Comparison of ENCODE assay signal across 10 cellular contexts in genomic region chr12:110670161-110670701, GRCh38. TPM values are rescaled to one million over a fixed set of nuclear protein-coding genes. Genes with fewer than 3 reads are reported as not detected.
DNase-seq lines count a peak whose midpoint lies in the region; ATAC-seq and TF ChIP-seq lines count a peak whose summit lies in the region.
"Had no signal": no experiment of that assay in that cellular context is flagged by ENCODE, and none has a peak within 500 bp of the region (broad histone marks: within the 10 kb centered on the region; RNA-seq: fewer than 3 reads in every experiment).

No MANE protein-coding gene starts in this region.

- H3K9me3 ChIP-seq in suprapubic skin: peaks cover 15% of the 10 kb centered on the region
- peaks cover 9% of the 10 kb centered on the region for H3K9me3 ChIP-seq in lower lobe of right lung
- H3K9me3 ChIP-seq: neutrophil had no signal

- H3K36me3 ChIP-seq in suprapubic skin: no peaks in the 10 kb centered on the region
- H3K36me3 ChIP-seq in lower lobe of right lung: no peaks in the 10 kb centered on the region

- peaks cover 11% of the 10 kb centered on the region for H3K9me3 Mint-ChIP-seq in activated CD4-positive, alpha-beta memory T cell treated with anti-CD3 and anti-CD28 coated beads for 36 hours
- peaks cover 6% of the 10 kb centered on the region for H3K9me3 Mint-ChIP-seq in activated CD4-positive, alpha-beta memory T cell treated with anti-CD3 and anti-CD28 coated beads, Interleukin-2, amount 10 ng/mL, durations not matched to agents 7 days and 5 days
- peaks cover 13% of the 10 kb centered on the region for H3K9me3 Mint-ChIP-seq in activated CD8-positive, alpha-beta T cell treated with anti-CD3 and anti-CD28 coated beads for 36 hours

- H3K4me3 Mint-ChIP-seq in activated CD4-positive, alpha-beta memory T cell treated with anti-CD3 and anti-CD28 coated beads for 36 hours: no peak overlapping the region
- H3K4me3 Mint-ChIP-seq in activated CD4-positive, alpha-beta memory T cell treated with anti-CD3 and anti-CD28 coated beads, Interleukin-2, amount 10 ng/mL, durations not matched to agents 7 days and 5 days: no peak overlapping the region
- H3K4me3 Mint-ChIP-seq in activated CD8-positive, alpha-beta T cell treated with anti-CD3 and anti-CD28 coated beads for 36 hours: peak overlapping the region; percentile 34

- POLR2A ChIA-PET in activated CD4-positive, alpha-beta memory T cell treated with anti-CD3 and anti-CD28 coated beads for 36 hours (lab: Charles Lee): no interaction called here
- POLR2A ChIA-PET in activated CD4-positive, alpha-beta memory T cell treated with anti-CD3 and anti-CD28 coated beads, Interleukin-2, amount 10 ng/mL, durations not matched to agents 7 days and 5 days (lab: Charles Lee): no interaction called here
- POLR2A ChIA-PET in activated CD8-positive, alpha-beta T cell treated with anti-CD3 and anti-CD28 coated beads for 36 hours (lab: Charles Lee): interaction anchor here (0.6 to 2.3 kb wide), 2 partner anchors 9 to 20 kb away, joined by 3 to 7 read pairs; no protein-coding TSS in a partner anchor

- CTCF ChIA-PET in activated CD4-positive, alpha-beta memory T cell treated with anti-CD3 and anti-CD28 coated beads for 36 hours (lab: Charles Lee): no interaction called here
- CTCF ChIA-PET in activated CD4-positive, alpha-beta memory T cell treated with anti-CD3 and anti-CD28 coated beads, Interleukin-2, amount 10 ng/mL, durations not matched to agents 7 days and 5 days (lab: Charles Lee): no interaction called here
- CTCF ChIA-PET in activated CD8-positive, alpha-beta T cell treated with anti-CD3 and anti-CD28 coated beads for 36 hours (lab: Charles Lee): no interaction called here

- intact Hi-C loops in activated CD4-positive, alpha-beta memory T cell treated with anti-CD3 and anti-CD28 coated beads for 36 hours (cut with micrococcal nuclease): no loop called here
- intact Hi-C loops in activated CD8-positive, alpha-beta T cell treated with anti-CD3 and anti-CD28 coated beads for 36 hours (cut with micrococcal nuclease): no loop called here
- intact Hi-C loops in lower lobe of right lung (cut with DNase I): no loop called here

- TF ChIP-seq CTCF in activated CD8-positive, alpha-beta T cell treated with anti-CD3 and anti-CD28 coated beads for 36 hours (IDR thresholded peaks at IDR 0.05): no peak
- TF ChIP-seq CTCF in suprapubic skin (IDR thresholded peaks at IDR 0.05) (no peak), lower lobe of right lung (IDR thresholded peaks at IDR 0.05) (no peak)

- peak; percentile 62 for ATAC-seq in HG02938 (IDR thresholded peaks at IDR 0.05; ENCODE audit: unreplicated experiment)
- peak; percentile 61 for ATAC-seq in activated CD8-positive, alpha-beta T cell treated with anti-CD3 and anti-CD28 coated beads for 36 hours
- ATAC-seq in SK-N-SH treated with all-trans-retinoic acid at 6 μM for 48 hours: no peak
- ATAC-seq in lower lobe of right lung: no peak

- H3K4me1 Mint-ChIP-seq in activated CD4-positive, alpha-beta memory T cell treated with anti-CD3 and anti-CD28 coated beads for 36 hours (ENCODE audit: low read depth): peaks cover 21% of the 10 kb centered on the region
- peaks cover 40% of the 10 kb centered on the region for H3K4me1 Mint-ChIP-seq in activated CD4-positive, alpha-beta memory T cell treated with anti-CD3 and anti-CD28 coated beads, Interleukin-2, amount 10 ng/mL, durations not matched to agents 7 days and 5 days
- peaks cover 54% of the 10 kb centered on the region for H3K4me1 Mint-ChIP-seq in activated CD8-positive, alpha-beta T cell treated with anti-CD3 and anti-CD28 coated beads for 36 hours (ENCODE audit: low read depth)

- no peak overlapping the region for H3K4me3 ChIP-seq in suprapubic skin
- no peak overlapping the region for H3K4me3 ChIP-seq in lower lobe of right lung

- peak; percentile 59 for DNase-seq in activated CD4-positive, alpha-beta memory T cell treated with anti-CD3 and anti-CD28 coated beads for 36 hours
- DNase-seq in activated CD4-positive, alpha-beta memory T cell treated with anti-CD3 and anti-CD28 coated beads, Interleukin-2, amount 10 ng/mL, durations not matched to agents 7 days and 5 days: no peak
- peak; percentile 77 for DNase-seq in activated CD8-positive, alpha-beta T cell treated with anti-CD3 and anti-CD28 coated beads for 36 hours
- DNase-seq in stimulated activated naive CD4-positive, alpha-beta T cell treated with Interleukin-2 at 50 U/mL for 16 hours (lab: John Stamatoyannopoulos, UW): peak; percentile 22
- DNase-seq in suprapubic skin (ENCODE audit: low spot score in 2 of 2): no peak
- no peak for DNase-seq in lower lobe of right lung
- DNase-seq: NCI-H82 had no signal

- no peaks in the 10 kb centered on the region for H3K27me3 Mint-ChIP-seq in activated CD4-positive, alpha-beta memory T cell treated with anti-CD3 and anti-CD28 coated beads for 36 hours
- H3K27me3 Mint-ChIP-seq in activated CD4-positive, alpha-beta memory T cell treated with anti-CD3 and anti-CD28 coated beads, Interleukin-2, amount 10 ng/mL, durations not matched to agents 7 days and 5 days: no peaks in the 10 kb centered on the region
- H3K27me3 Mint-ChIP-seq in activated CD8-positive, alpha-beta T cell treated with anti-CD3 and anti-CD28 coated beads for 36 hours: no peaks in the 10 kb centered on the region

- H3K27ac ChIP-seq in suprapubic skin (no peak overlapping the region), lower lobe of right lung (no peak overlapping the region)
- H3K27ac ChIP-seq: neutrophil had no signal

- WGBS in suprapubic skin: 51% methylated on average over 4 of the region's 4 CpGs

- TF ChIP-seq POLR2A in suprapubic skin (IDR thresholded peaks at IDR 0.05): no peak

- H3K4me1 ChIP-seq in suprapubic skin (no peaks in the 10 kb centered on the region), lower lobe of right lung (no peaks in the 10 kb centered on the region)

- H3K27ac Mint-ChIP-seq in activated CD4-positive, alpha-beta memory T cell treated with anti-CD3 and anti-CD28 coated beads for 36 hours: peak overlapping the region; percentile 70
- no peak overlapping the region for H3K27ac Mint-ChIP-seq in activated CD4-positive, alpha-beta memory T cell treated with anti-CD3 and anti-CD28 coated beads, Interleukin-2, amount 10 ng/mL, durations not matched to agents 7 days and 5 days
- H3K27ac Mint-ChIP-seq in activated CD8-positive, alpha-beta T cell treated with anti-CD3 and anti-CD28 coated beads for 36 hours: peak overlapping the region; percentile 90

- H3K27me3 ChIP-seq in suprapubic skin (no peaks in the 10 kb centered on the region), lower lobe of right lung (ENCODE audit: low read depth) (no peaks in the 10 kb centered on the region)
- H3K27me3 ChIP-seq: neutrophil had no signal

- peaks cover 9% of the 10 kb centered on the region for H3K36me3 Mint-ChIP-seq in activated CD4-positive, alpha-beta memory T cell treated with anti-CD3 and anti-CD28 coated beads for 36 hours
- peaks cover 26% of the 10 kb centered on the region for H3K36me3 Mint-ChIP-seq in activated CD4-positive, alpha-beta memory T cell treated with anti-CD3 and anti-CD28 coated beads, Interleukin-2, amount 10 ng/mL, durations not matched to agents 7 days and 5 days (ENCODE audit: low read depth)
- H3K36me3 Mint-ChIP-seq in activated CD8-positive, alpha-beta T cell treated with anti-CD3 and anti-CD28 coated beads for 36 hours (ENCODE audit: low read depth): peaks cover 63% of the 10 kb centered on the region

- no peak for TF ChIP-seq EP300 in suprapubic skin (IDR thresholded peaks at IDR 0.05)

TF ChIP-seq in SK-N-SH treated with all-trans-retinoic acid at 6 μM for 48 hours, 23 proteins besides CTCF, POLR2A, EP300 and RAD21 (continues in another document):
- TF ChIP-seq, protein P1, sequence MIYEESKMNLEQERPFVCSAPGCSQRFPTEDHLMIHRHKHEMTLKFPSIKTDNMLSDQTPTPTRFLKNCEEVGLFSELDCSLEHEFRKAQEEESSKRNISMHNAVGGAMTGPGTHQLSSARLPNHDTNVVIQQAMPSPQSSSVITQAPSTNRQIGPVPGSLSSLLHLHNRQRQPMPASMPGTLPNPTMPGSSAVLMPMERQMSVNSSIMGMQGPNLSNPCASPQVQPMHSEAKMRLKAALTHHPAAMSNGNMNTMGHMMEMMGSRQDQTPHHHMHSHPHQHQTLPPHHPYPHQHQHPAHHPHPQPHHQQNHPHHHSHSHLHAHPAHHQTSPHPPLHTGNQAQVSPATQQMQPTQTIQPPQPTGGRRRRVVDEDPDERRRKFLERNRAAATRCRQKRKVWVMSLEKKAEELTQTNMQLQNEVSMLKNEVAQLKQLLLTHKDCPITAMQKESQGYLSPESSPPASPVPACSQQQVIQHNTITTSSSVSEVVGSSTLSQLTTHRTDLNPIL (CRISPR knock-in tag; IDR thresholded peaks at IDR 0.05; ENCODE audit: low read depth): no peak
- no peak for TF ChIP-seq CSDC2 (CRISPR knock-in tag; IDR thresholded peaks at IDR 0.05)
- no peak for TF ChIP-seq POU6F1 (CRISPR knock-in tag; IDR thresholded peaks at IDR 0.05; ENCODE audit: borderline replicate concordance, low read depth)

RNA-seq across cellular contexts. Expression of gene HVCN1, which starts 18.7 kb away (rescaled TPM):
- 1 to 10 TPM; 4.0 to 4.1 TPM for total RNA-seq in activated CD4-positive, alpha-beta memory T cell treated with anti-CD3 and anti-CD28 coated beads for 36 hours
- total RNA-seq in activated CD4-positive, alpha-beta memory T cell treated with anti-CD3 and anti-CD28 coated beads, Interleukin-2, amount 10 ng/mL, durations not matched to agents 7 days and 5 days: 10 to 100 TPM; 11.6 to 12.9 TPM
- total RNA-seq in activated CD8-positive, alpha-beta T cell treated with anti-CD3 and anti-CD28 coated beads for 36 hours: 10 to 100 TPM; 23.0 to 24.2 TPM
- total RNA-seq in suprapubic skin: 1 to 10 TPM; 1.3 to 6.0 (median 1.9) TPM
- total RNA-seq in lower lobe of right lung: 29.2 TPM

RNA-seq across cellular contexts. Expression of gene TCTN1, which starts 56.3 kb away (rescaled TPM):
- total RNA-seq in activated CD4-positive, alpha-beta memory T cell treated with anti-CD3 and anti-CD28 coated beads for 36 hours: 1 to 10 TPM; 6.4 to 7.6 TPM
- total RNA-seq in activated CD4-positive, alpha-beta memory T cell treated with anti-CD3 and anti-CD28 coated beads, Interleukin-2, amount 10 ng/mL, durations not matched to agents 7 days and 5 days: 1 to 10 TPM; 2.6 to 3.4 TPM
- 1 to 10 TPM; 7.9 to 8.6 TPM for total RNA-seq in activated CD8-positive, alpha-beta T cell treated with anti-CD3 and anti-CD28 coated beads for 36 hours
- total RNA-seq in suprapubic skin (10 to 100 TPM; 18.9 to 46.4 (median 28.4) TPM), lower lobe of right lung (40.1 TPM)

Comparison
In these comparisons a context has a peak if more than half of its experiments do, and no peak if none do; other contexts are left out.
1. DNase-seq: peak in activated CD4-positive, alpha-beta memory T cell treated with anti-CD3 and anti-CD28 coated beads for 36 hours (single experiment), activated CD8-positive, alpha-beta T cell treated with anti-CD3 and anti-CD28 coated beads for 36 hours (single experiment) and stimulated activated naive CD4-positive, alpha-beta T cell treated with Interleukin-2 at 50 U/mL for 16 hours (single experiment); none in activated CD4-positive, alpha-beta memory T cell treated with anti-CD3 and anti-CD28 coated beads, Interleukin-2, amount 10 ng/mL, durations not matched to agents 7 days and 5 days (single experiment), suprapubic skin (0 of 2) and lower lobe of right lung (single experiment).
2. ATAC-seq: peak in HG02938 (single experiment) and activated CD8-positive, alpha-beta T cell treated with anti-CD3 and anti-CD28 coated beads for 36 hours (single experiment); none in SK-N-SH treated with all-trans-retinoic acid at 6 μM for 48 hours (single experiment) and lower lobe of right lung (0 of 2).